ENCODE assay signal across 1 cellular context in genomic region chr4:77104405-77105292, GRCh38.
TF ChIP-seq lines count a peak whose summit lies in the region.

No MANE protein-coding gene starts in this region.

TF ChIP-seq in GM12878, 131 proteins besides CTCF, POLR2A, EP300 and RAD21:
- TF ChIP-seq MLLT1 (IDR thresholded peaks at IDR 0.05) (0 out of 2 replicates have a peak, but pooled peaks have one; percentile 42), IKZF2 (IDR thresholded peaks at IDR 0.05) (no peak; a peak in 1 of 4 replicates), SMAD1 (IDR thresholded peaks at IDR 0.05; ENCODE audit: low read depth, partially characterized antibody) (peak; percentile 76), MEF2B (IDR thresholded peaks at IDR 0.05; ENCODE audit: partially characterized antibody, poor library complexity, severe bottlenecking) (no peak), TCF7 (IDR thresholded peaks at IDR 0.05; ENCODE audit: borderline replicate concordance) (no peak), ZBTB40 (IDR thresholded peaks at IDR 0.05; ENCODE audit: borderline replicate concordance) (no peak), PAX5 (IDR thresholded peaks at IDR 0.05; ENCODE audit: borderline replicate concordance, low read depth, low read length) (no peak), CBX3 (IDR thresholded peaks at IDR 0.05; ENCODE audit: borderline replicate concordance, low read depth) (no peak), RELA (IDR thresholded peaks at IDR 0.05; ENCODE audit: borderline replicate concordance, partially characterized antibody) (no peak), PML (IDR thresholded peaks at IDR 0.05; ENCODE audit: low read length) (no peak), MTA3 (IDR thresholded peaks at IDR 0.05; ENCODE audit: borderline replicate concordance, low read length) (no peak), YY1 (IDR thresholded peaks at IDR 0.05; ENCODE audit: low read depth, low read length) (no peak), CBFB (IDR thresholded peaks at IDR 0.05; ENCODE audit: low read depth) (no peak), SRF (IDR thresholded peaks at IDR 0.05; ENCODE audit: low read depth in 2 of 2, low read length in 2 of 2) (no peak), RCOR1 (conservative IDR thresholded peaks at IDR 0.05; ENCODE audit: low read depth, low read length) (no peak), TARDBP (IDR thresholded peaks at IDR 0.05; ENCODE audit: borderline replicate concordance) (no peak), SMARCA5 (IDR thresholded peaks at IDR 0.05) (no peak), RUNX3 (IDR thresholded peaks at IDR 0.05; ENCODE audit: low read length) (peak; percentile 22; the same call in 1 of the 2 replicates), RB1 (IDR thresholded peaks at IDR 0.05; ENCODE audit: borderline replicate concordance) (no peak), RELB (IDR thresholded peaks at IDR 0.05; ENCODE audit: low read depth) (peak; percentile 74), SREBF2 (IDR thresholded peaks at IDR 0.05; ENCODE audit: low read length) (no peak), E2F8 (IDR thresholded peaks at IDR 0.05; ENCODE audit: low read depth, partially characterized antibody) (no peak), STAT3 (IDR thresholded peaks at IDR 0.05; ENCODE audit: low read depth, low read length) (no peak), NRF1 (conservative IDR thresholded peaks at IDR 0.05; ENCODE audit: low read depth, low read length) (no peak)
- TF ChIP-seq, protein P1, sequence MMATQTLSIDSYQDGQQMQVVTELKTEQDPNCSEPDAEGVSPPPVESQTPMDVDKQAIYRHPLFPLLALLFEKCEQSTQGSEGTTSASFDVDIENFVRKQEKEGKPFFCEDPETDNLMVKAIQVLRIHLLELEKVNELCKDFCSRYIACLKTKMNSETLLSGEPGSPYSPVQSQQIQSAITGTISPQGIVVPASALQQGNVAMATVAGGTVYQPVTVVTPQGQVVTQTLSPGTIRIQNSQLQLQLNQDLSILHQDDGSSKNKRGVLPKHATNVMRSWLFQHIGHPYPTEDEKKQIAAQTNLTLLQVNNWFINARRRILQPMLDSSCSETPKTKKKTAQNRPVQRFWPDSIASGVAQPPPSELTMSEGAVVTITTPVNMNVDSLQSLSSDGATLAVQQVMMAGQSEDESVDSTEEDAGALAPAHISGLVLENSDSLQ (IDR thresholded peaks at IDR 0.05), result no peak
- TF ChIP-seq, protein P2, sequence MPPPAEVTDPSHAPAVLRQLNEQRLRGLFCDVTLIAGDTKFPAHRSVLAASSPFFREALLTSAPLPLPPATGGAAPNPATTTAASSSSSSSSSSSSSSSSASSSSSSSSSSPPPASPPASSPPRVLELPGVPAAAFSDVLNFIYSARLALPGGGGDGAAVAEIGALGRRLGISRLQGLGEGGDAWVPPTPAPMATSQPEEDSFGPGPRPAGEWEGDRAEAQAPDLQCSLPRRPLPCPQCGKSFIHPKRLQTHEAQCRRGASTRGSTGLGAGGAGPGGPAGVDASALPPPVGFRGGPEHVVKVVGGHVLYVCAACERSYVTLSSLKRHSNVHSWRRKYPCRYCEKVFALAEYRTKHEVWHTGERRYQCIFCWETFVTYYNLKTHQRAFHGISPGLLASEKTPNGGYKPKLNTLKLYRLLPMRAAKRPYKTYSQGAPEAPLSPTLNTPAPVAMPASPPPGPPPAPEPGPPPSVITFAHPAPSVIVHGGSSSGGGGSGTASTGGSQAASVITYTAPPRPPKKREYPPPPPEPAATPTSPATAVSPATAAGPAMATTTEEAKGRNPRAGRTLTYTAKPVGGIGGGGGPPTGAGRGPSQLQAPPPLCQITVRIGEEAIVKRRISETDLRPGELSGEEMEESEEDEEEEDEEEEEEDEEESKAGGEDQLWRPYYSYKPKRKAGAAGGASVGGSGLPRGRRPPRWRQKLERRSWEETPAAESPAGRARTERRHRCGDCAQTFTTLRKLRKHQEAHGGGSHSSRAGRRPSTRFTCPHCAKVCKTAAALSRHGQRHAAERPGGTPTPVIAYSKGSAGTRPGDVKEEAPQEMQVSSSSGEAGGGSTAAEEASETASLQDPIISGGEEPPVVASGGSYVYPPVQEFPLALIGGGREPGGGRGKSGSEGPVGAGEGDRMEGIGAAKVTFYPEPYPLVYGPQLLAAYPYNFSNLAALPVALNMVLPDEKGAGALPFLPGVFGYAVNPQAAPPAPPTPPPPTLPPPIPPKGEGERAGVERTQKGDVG (CRISPR knock-in tag; IDR thresholded peaks at IDR 0.05), result no peak
TF ChIP-seq in GM12878: peak in this region for 4.
